ENCODE assay signal across 20 cellular contexts in genomic region chr2:101864426-101864825, GRCh38.
"Had no signal": no experiment of that assay in that cellular context is flagged by ENCODE, and none has a peak within 500 bp of the region (broad histone marks: within the 10 kb centered on the region; RNA-seq: fewer than 3 reads in every experiment).

No MANE protein-coding gene starts in this region.

- H3K9me3 Mint-ChIP-seq: natural killer cell treated with Interleukin-12 subunit alpha and Interleukin-12 subunit beta and Interleukin-15 and Interleukin-18, amount 100 ng/mL, for 72 hours; type B pancreatic cell had no signal

- H3K27ac Mint-ChIP-seq: activated CD8-positive, alpha-beta memory T cell treated with anti-CD3 and anti-CD28 coated beads, Interleukin-2, amount 10 ng/mL, durations not matched to agents 7 days and 5 days; natural killer cell treated with Interleukin-12 subunit alpha and Interleukin-12 subunit beta and Interleukin-15 and Interleukin-18, amount 100 ng/mL, for 72 hours; type B pancreatic cell had no signal

- H3K27me3 Mint-ChIP-seq: activated CD8-positive, alpha-beta memory T cell treated with anti-CD3 and anti-CD28 coated beads, Interleukin-2, amount 10 ng/mL, durations not matched to agents 7 days and 5 days; natural killer cell treated with Interleukin-12 subunit alpha and Interleukin-12 subunit beta and Interleukin-15 and Interleukin-18, amount 100 ng/mL, for 72 hours; type B pancreatic cell had no signal

- DNase-seq: activated CD4-positive, alpha-beta T cell treated with anti-CD3 and anti-CD28 coated beads, Interleukin-2, amount 50 U/mL, for 48 hours; activated CD8-positive, alpha-beta memory T cell treated with anti-CD3 and anti-CD28 coated beads, Interleukin-2, amount 10 ng/mL, durations not matched to agents 7 days and 5 days; activated naive CD4-positive, alpha-beta T cell treated with anti-CD3 and anti-CD28 coated beads, Interleukin-2, amount 50 U/mL, for 16 hours; activated T-cell treated with anti-CD3 and anti-CD28 coated beads, Interleukin-2, amount 50 U/mL, for 1 hour; colonic mucosa; effector memory CD4-positive, alpha-beta T cell; left lung; mesendoderm; nucleus accumbens; right cardiac atrium; small intestine; stimulated activated CD4-positive, alpha-beta T cell treated with anti-CD3 and anti-CD28 coated beads, Interleukin-4, amount 100 ng/mL, for 4 hours; stimulated activated CD8-positive, alpha-beta memory T cell treated with anti-CD3 and anti-CD28 coated beads, Interleukin-4, amount 100 ng/mL, for 48 hours; stimulated activated naive CD8-positive, alpha-beta T cell treated with anti-CD3 and anti-CD28 coated beads, Interleukin-15, Interleukin-2, amounts not matched to agents 100 U/mL and 50 U/mL, for 24 hours had no signal

- H3K4me3 Mint-ChIP-seq: activated CD8-positive, alpha-beta memory T cell treated with anti-CD3 and anti-CD28 coated beads, Interleukin-2, amount 10 ng/mL, durations not matched to agents 7 days and 5 days; natural killer cell treated with Interleukin-12 subunit alpha and Interleukin-12 subunit beta and Interleukin-15 and Interleukin-18, amount 100 ng/mL, for 72 hours; type B pancreatic cell had no signal

- ATAC-seq: activated CD8-positive, alpha-beta memory T cell treated with anti-CD3 and anti-CD28 coated beads, Interleukin-2, amount 10 ng/mL, durations not matched to agents 7 days and 5 days; gastroesophageal sphincter; left lung; natural killer cell treated with Interleukin-12 subunit alpha and Interleukin-12 subunit beta and Interleukin-15 and Interleukin-18, amount 100 ng/mL, for 72 hours; right cardiac atrium; stimulated activated naive CD8-positive, alpha-beta T cell treated with anti-CD3 and anti-CD28 coated beads, Interleukin-15, Interleukin-2, amounts not matched to agents 100 U/mL and 50 U/mL, for 24 hours had no signal

- H3K27ac ChIP-seq: colonic mucosa, gastroesophageal sphincter, left lung, suprapubic skin, VCaP had no signal

- FAIRE-seq: islet of Langerhans, small intestine had no signal
